ENCODE assay signal across 11 cellular contexts in the genomic region with DNA sequence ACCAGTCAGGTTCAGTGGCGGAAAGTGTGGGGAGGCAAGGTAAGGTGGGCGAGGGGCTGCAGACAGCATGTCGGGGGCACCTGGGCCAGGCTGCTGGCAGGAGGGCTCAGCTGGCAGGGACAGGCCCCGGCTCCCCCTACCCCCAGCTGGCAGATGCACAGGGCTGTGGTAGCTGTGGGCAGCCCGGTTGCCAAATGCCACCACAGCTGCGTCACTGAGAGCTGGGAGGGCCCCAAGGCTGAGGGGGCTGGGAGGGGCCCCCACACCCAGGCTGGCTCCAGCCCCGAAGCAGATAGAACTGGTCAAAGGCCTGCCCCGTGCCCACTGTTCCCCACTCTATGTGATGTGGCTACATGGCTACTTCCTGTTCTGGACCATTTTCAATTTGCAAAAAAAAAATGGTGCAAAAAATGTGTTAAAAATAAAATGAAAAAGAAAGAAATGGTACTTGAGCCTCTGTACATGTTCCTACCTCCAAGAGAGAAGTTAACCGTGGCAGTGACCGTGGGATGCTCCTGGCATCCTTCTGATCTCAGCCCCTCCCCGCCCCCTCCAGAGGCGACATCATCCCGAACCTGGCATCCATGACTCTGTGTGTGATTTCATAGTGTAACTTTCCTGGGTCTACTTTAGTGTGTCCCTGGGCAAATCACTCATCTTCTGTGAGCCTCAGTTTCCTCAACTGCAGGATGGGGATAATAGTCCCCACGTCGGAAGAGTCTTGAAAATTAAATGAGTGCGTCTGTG.
A peak's percentile ranks its signal among the peaks of the same experiment; 100 is the strongest.
DNase-seq lines count a peak whose midpoint lies in the region; ATAC-seq and TF ChIP-seq lines count a peak whose summit lies in the region.
"Had no signal": no experiment of that assay in that cellular context is flagged by ENCODE, and none has a peak within 500 bp of the region (broad histone marks: within the 10 kb centered on the region; RNA-seq: fewer than 3 reads in every experiment).

No MANE protein-coding gene starts in this region.

- H3K4me3 ChIP-seq in thyroid gland (replicated peaks in 1 of 3): no peak overlapping the region

- H3K4me1 Mint-ChIP-seq in activated T-cell treated with anti-CD3 and anti-CD28 coated beads, Interleukin-2, amount 50 U/mL, for 24 hours (ENCODE audit: low read depth): peaks cover 11% of the 10 kb centered on the region
- peaks cover 23% of the 10 kb centered on the region for H3K4me1 Mint-ChIP-seq in memory B cell

- TF ChIP-seq CTCF in thyroid gland (IDR thresholded peaks at IDR 0.05): no peak

- ATAC-seq in memory B cell (ENCODE audit: low read depth): peak; percentile 75
- ATAC-seq in GM18867 (IDR thresholded peaks at IDR 0.05; ENCODE audit: unreplicated experiment): no peak

- H3K27ac ChIP-seq in thyroid gland: peak overlapping the region; percentile 10 to 68 (median 41)

- no peak overlapping the region for H3K27ac Mint-ChIP-seq in activated T-cell treated with anti-CD3 and anti-CD28 coated beads, Interleukin-2, amount 50 U/mL, for 24 hours
- no peak overlapping the region for H3K27ac Mint-ChIP-seq in memory B cell

- 67 to 74% methylated on average over 15 to 16 of the region's 16 CpGs for WGBS in thyroid gland, 2 donors

- H3K9me3 Mint-ChIP-seq in activated T-cell treated with anti-CD3 and anti-CD28 coated beads, Interleukin-2, amount 50 U/mL, for 24 hours: no peaks in the 10 kb centered on the region
- H3K9me3 Mint-ChIP-seq in memory B cell: no peaks in the 10 kb centered on the region

- no peaks in the 10 kb centered on the region for H3K36me3 Mint-ChIP-seq in activated T-cell treated with anti-CD3 and anti-CD28 coated beads, Interleukin-2, amount 50 U/mL, for 24 hours (ENCODE audit: low read depth)
- H3K36me3 Mint-ChIP-seq in memory B cell: peaks cover 4% of the 10 kb centered on the region

- H3K27me3 ChIP-seq in thyroid gland: no peaks in the 10 kb centered on the region

- intact Hi-C loops in thyroid gland (cut with DNase I): no loop called here

- no peak for TF ChIP-seq POLR2A in thyroid gland (IDR thresholded peaks at IDR 0.05)

- H3K4me3 Mint-ChIP-seq in activated T-cell treated with anti-CD3 and anti-CD28 coated beads, Interleukin-2, amount 50 U/mL, for 24 hours: no peak overlapping the region
- H3K4me3 Mint-ChIP-seq in memory B cell: peak overlapping the region; percentile 46

- DNase-seq in NCI-H2171 treated with DMSO at 0.1 percent for 48 hours (lab: John Stamatoyannopoulos, UW): peak; percentile 46
- no peak for DNase-seq in NCI-H2171 (lab: John Stamatoyannopoulos, UW)
- peak; percentile 38 for DNase-seq in activated T-cell treated with anti-CD3 and anti-CD28 coated beads, Interleukin-2, amount 50 U/mL, for 24 hours
- peak in 1 of 2 donors; percentile 23 for DNase-seq in memory B cell (ENCODE audit: low spot score in 2 of 2)
- DNase-seq in thyroid gland: peak; percentile 43
- DNase-seq in cerebellar cortex (ENCODE audit: low spot score): no peak
- DNase-seq in superior temporal gyrus (ENCODE audit: extremely low spot score): no peak
- DNase-seq: 8988T; activated effector memory CD4-positive, alpha-beta T cell treated with Interleukin-2 at 50 U/mL for 16 hours; foreskin melanocyte had no signal

- H3K4me1 ChIP-seq in thyroid gland: peaks cover 26 to 56% of the 10 kb centered on the region in 2 donors

- no peaks in the 10 kb centered on the region for H3K9me3 ChIP-seq in thyroid gland

- peaks cover 12% of the 10 kb centered on the region for H3K27me3 Mint-ChIP-seq in activated T-cell treated with anti-CD3 and anti-CD28 coated beads, Interleukin-2, amount 50 U/mL, for 24 hours
- peaks cover 6% of the 10 kb centered on the region for H3K27me3 Mint-ChIP-seq in memory B cell

- no peaks in the 10 kb centered on the region for H3K36me3 ChIP-seq in thyroid gland

Comparison
In these comparisons a context has a peak if more than half of its experiments do, and no peak if none do; other contexts are left out.
1. DNase-seq: peak in NCI-H2171 treated with DMSO at 0.1 percent for 48 hours (single experiment), activated T-cell treated with anti-CD3 and anti-CD28 coated beads, Interleukin-2, amount 50 U/mL, for 24 hours (single experiment) and thyroid gland (2 of 2); none in NCI-H2171 (single experiment), cerebellar cortex (single experiment) and superior temporal gyrus (single experiment).